ENCODE assay signal across 8 cellular contexts in the genomic region with DNA sequence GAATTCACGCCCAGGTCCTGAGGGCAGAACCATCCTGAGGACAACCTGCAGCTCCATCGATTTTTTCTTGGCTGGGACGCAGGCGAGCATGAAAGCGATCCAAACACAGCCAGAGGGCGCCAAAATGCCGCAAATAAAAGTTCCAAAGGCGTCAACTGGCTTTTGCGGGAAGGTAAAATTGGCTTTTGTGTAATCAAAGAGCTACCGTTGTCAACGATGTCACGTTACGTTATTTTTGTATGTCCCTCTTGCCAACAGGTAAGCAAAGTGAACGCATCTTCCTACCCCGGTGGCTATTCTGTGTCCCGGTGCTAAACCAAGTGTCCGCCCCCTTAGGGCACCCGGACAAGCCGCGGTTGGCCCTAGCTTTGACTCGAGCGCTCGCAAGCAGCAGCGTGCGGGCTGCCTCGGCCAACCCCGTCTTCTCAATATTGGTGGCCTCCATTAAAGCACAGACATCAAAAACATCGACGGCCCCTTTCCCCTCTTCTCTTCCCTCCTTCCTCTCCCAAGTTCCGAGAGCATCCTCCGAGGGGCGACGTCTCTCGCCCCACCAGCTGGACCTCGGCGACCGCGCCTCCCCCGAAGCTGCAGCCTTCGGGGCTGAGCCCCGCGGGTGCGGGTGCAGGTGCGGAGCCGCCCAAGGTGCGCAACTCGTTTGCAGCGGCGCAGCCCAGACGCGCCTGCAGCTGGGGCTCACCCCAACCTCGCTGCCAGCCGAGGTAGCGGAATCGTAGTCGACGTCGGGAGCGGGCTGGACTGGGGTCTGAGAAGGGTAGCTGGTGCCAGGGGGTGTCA. TPM values are rescaled to one million over a fixed set of nuclear protein-coding genes. Genes with fewer than 3 reads are reported as not detected.
DNase-seq lines count a peak whose midpoint lies in the region; ATAC-seq and FAIRE-seq lines count a peak whose summit lies in the region.

No MANE protein-coding gene starts in this region.

- H3K9me3 ChIP-seq in T-helper 17 cell (ENCODE audit: control insufficient read depth, low read length, poor library complexity, severe bottlenecking) (no peaks in the 10 kb centered on the region), small intestine (ENCODE audit: control insufficient read depth, low read depth) (no peaks in the 10 kb centered on the region)

- peak overlapping the region; percentile 47 for H3K27ac Mint-ChIP-seq in T-helper 17 cell

- peaks cover 3 to 5% of the 10 kb centered on the region in 2 donors for H3K27me3 ChIP-seq in small intestine (ENCODE audit: control insufficient read depth in 2 of 2, insufficient read depth in 2 of 2, low read length in 2 of 2)

- DNase-seq in AG08395 (ENCODE audit: low spot score): peak; percentile 69
- peak; percentile 91 for DNase-seq in NCI-H1694 treated with DMSO at 0.1 percent for 48 hours (lab: John Stamatoyannopoulos, UW)
- DNase-seq in T-helper 17 cell: no peak
- DNase-seq in cerebellar cortex (ENCODE audit: low spot score): peak; percentile 89
- DNase-seq in iris pigment epithelial cell (ENCODE audit: low read depth): peak; percentile 82
- DNase-seq in small intestine: peak; percentile 76

- ATAC-seq in GM18858 (IDR thresholded peaks at IDR 0.05; ENCODE audit: unreplicated experiment) (peak; percentile 39), HG03039 (IDR thresholded peaks at IDR 0.05; ENCODE audit: unreplicated experiment) (peak; percentile 31), T-helper 17 cell (peak; percentile 54)

- 2 to 5% (median 4%) methylated on average over 59 of the region's 59 CpGs for WGBS in small intestine, 3 donors

- peaks cover 5% of the 10 kb centered on the region for H3K4me1 Mint-ChIP-seq in T-helper 17 cell

- H3K36me3 Mint-ChIP-seq in T-helper 17 cell (ENCODE audit: low read depth): peaks cover 2% of the 10 kb centered on the region

- H3K4me1 ChIP-seq in small intestine (ENCODE audit: control insufficient read depth in 2 of 2, insufficient read depth in 1 of 2, low read depth in 1 of 2, low read length in 1 of 2): no peaks in the 10 kb centered on the region

- H3K27me3 Mint-ChIP-seq in T-helper 17 cell: peaks cover 30% of the 10 kb centered on the region

- peak overlapping the region; percentile 3 to 5 for H3K4me3 ChIP-seq in small intestine (ENCODE audit: low read depth in 1 of 2, low read length in 2 of 2)

- no peak for FAIRE-seq in small intestine (lab: Jason Lieb, UNC)

- H3K4me3 Mint-ChIP-seq in T-helper 17 cell: peak overlapping the region; percentile 87

- peak overlapping the region in 1 of 2 donors; percentile 49 for H3K27ac ChIP-seq in small intestine (ENCODE audit: low read depth in 1 of 2, low read length in 1 of 2)

- no peaks in the 10 kb centered on the region for H3K36me3 ChIP-seq in small intestine (ENCODE audit: control insufficient read depth in 2 of 2, insufficient read depth in 2 of 2, low read length in 2 of 2)

RNA-seq across cellular contexts. Expression of a gene that starts 1.1 kb away (rescaled TPM):
- total RNA-seq in T-helper 17 cell: 1 to 10 TPM; 1.4 to 2.4 TPM
- polyA plus RNA-seq in small intestine: 1 to 10 TPM in 2 of 3 donors, under 1 TPM in 1; 0.67 to 9.5 (median 8.4) TPM

Comparison
In these comparisons a context has a peak if more than half of its experiments do, and no peak if none do; other contexts are left out.
1. DNase-seq: peak in AG08395 (single experiment), NCI-H1694 treated with DMSO at 0.1 percent for 48 hours (single experiment), cerebellar cortex (single experiment), iris pigment epithelial cell (single experiment) and small intestine (single experiment); none in T-helper 17 cell (0 of 3).
2. Peak in every context shown above with its lines, with median percentiles within 50 percentile points of each other: ATAC-seq.